10 cellular contexts compared by ENCODE assay signal in genomic region chr13:42574435-42575311, GRCh38. TPM values are rescaled to one million over a fixed set of nuclear protein-coding genes. Genes with fewer than 3 reads are reported as not detected.
DNase-seq lines count a peak whose midpoint lies in the region; ATAC-seq, FAIRE-seq and TF ChIP-seq lines count a peak whose summit lies in the region.
"Had no signal": no experiment of that assay in that cellular context is flagged by ENCODE, and none has a peak within 500 bp of the region (broad histone marks: within the 10 kb centered on the region; RNA-seq: fewer than 3 reads in every experiment).

No MANE protein-coding gene starts in this region.

- peak overlapping the region; percentile 74 for H3K4me3 Mint-ChIP-seq in activated T-helper 2 cell treated with anti-CD3 and anti-CD28 coated beads, Interferon-gamma antibody, Interleukin-2, Interleukin-4, amounts not matched to agents 10 μg/mL and 5 μg/mL and 100 μg/mL, durations not matched to agents 14 hours and 24 hours and 36 hours (ENCODE audit: low read depth)

- H3K4me3 ChIP-seq in left ventricle myocardium inferior: peak overlapping the region; percentile 47
- H3K4me3 ChIP-seq in keratinocyte (ENCODE audit: control insufficient read depth in 2 of 3, extremely low read depth in 1 of 3, insufficient read depth in 2 of 3, low read depth in 1 of 3, low read length in 3 of 3): peak overlapping the region in 2 of 3 experiments; percentile 8 to 11

- H2AFZ ChIP-seq in keratinocyte (ENCODE audit: control insufficient read depth, low read length): no peak overlapping the region

- H3K27me3 ChIP-seq in left ventricle myocardium inferior (ENCODE audit: low read depth) (peaks cover 92% of the 10 kb centered on the region), keratinocyte (ENCODE audit: control insufficient read depth, extremely low read depth, insufficient read depth, low read length) (peaks cover 46% of the 10 kb centered on the region)

- H3K36me3 ChIP-seq in left ventricle myocardium inferior (no peaks in the 10 kb centered on the region), keratinocyte (ENCODE audit: control insufficient read depth in 2 of 2, extremely low read depth in 1 of 2, insufficient read depth in 2 of 2, low read length in 2 of 2) (no peaks in the 10 kb centered on the region)

- no peak overlapping the region for H3K9ac ChIP-seq in keratinocyte (ENCODE audit: control insufficient read depth, extremely low read depth, insufficient read depth, low read length)

- peaks cover 5% of the 10 kb centered on the region for H3K27me3 Mint-ChIP-seq in activated T-helper 2 cell treated with anti-CD3 and anti-CD28 coated beads, Interferon-gamma antibody, Interleukin-2, Interleukin-4, amounts not matched to agents 10 μg/mL and 5 μg/mL and 100 μg/mL, durations not matched to agents 14 hours and 24 hours and 36 hours (ENCODE audit: low read depth)

- intact Hi-C loops in left ventricle myocardium inferior (cut with micrococcal nuclease) (no loop called here), Right ventricle myocardium inferior (cut with DNase I) (no loop called here)
- intact Hi-C loops in activated T-helper 2 cell treated with anti-CD3 and anti-CD28 coated beads, Interferon-gamma antibody, Interleukin-2, Interleukin-4, amounts not matched to agents 10 μg/mL and 5 μg/mL and 100 μg/mL, durations not matched to agents 14 hours and 24 hours and 36 hours (cut with micrococcal nuclease): loop anchor here (1.0 to 5.0 kb wide), 5 partner anchors 77 to 423 kb away; no protein-coding TSS in a partner anchor

- peaks cover 43% of the 10 kb centered on the region for H3K4me1 Mint-ChIP-seq in activated T-helper 2 cell treated with anti-CD3 and anti-CD28 coated beads, Interferon-gamma antibody, Interleukin-2, Interleukin-4, amounts not matched to agents 10 μg/mL and 5 μg/mL and 100 μg/mL, durations not matched to agents 14 hours and 24 hours and 36 hours (ENCODE audit: low read depth)

- H3K79me2 ChIP-seq in keratinocyte (ENCODE audit: control insufficient read depth, insufficient read depth, low read length): no peaks in the 10 kb centered on the region

- no peak for ATAC-seq in Right ventricle myocardium inferior
- ATAC-seq in HG03520 (IDR thresholded peaks at IDR 0.05; ENCODE audit: unreplicated experiment): peak; percentile 52

- DNase-seq in left ventricle myocardium inferior (no peak), Right ventricle myocardium inferior (ENCODE audit: missing footprints) (no peak), keratinocyte (ENCODE audit: low read depth, low spot score) (no peak), anterior cingulate cortex (lab: John Stamatoyannopoulos, UW) (no peak), NCI-H2081 (lab: John Stamatoyannopoulos, UW) (no peak)
- peak; percentile 30 for DNase-seq in activated T-helper 2 cell treated with anti-CD3 and anti-CD28 coated beads, Interferon-gamma antibody, Interleukin-2, Interleukin-4, amounts not matched to agents 10 μg/mL and 5 μg/mL and 100 μg/mL, durations not matched to agents 14 hours and 24 hours and 36 hours (ENCODE audit: low spot score)
- DNase-seq in stimulated activated CD8-positive, alpha-beta memory T cell treated with anti-CD3 and anti-CD28 coated beads, Interleukin-12 subunit alpha, Interleukin-12 subunit beta, amount 100 ng/mL, for 1 hour (ENCODE audit: low read depth): peak; percentile 21
- DNase-seq: DND-41 had no signal

- FAIRE-seq in keratinocyte (lab: Jason Lieb, UNC): no peak

- H3K9me3 Mint-ChIP-seq in activated T-helper 2 cell treated with anti-CD3 and anti-CD28 coated beads, Interferon-gamma antibody, Interleukin-2, Interleukin-4, amounts not matched to agents 10 μg/mL and 5 μg/mL and 100 μg/mL, durations not matched to agents 14 hours and 24 hours and 36 hours: peaks cover 18% of the 10 kb centered on the region

- no peaks in the 10 kb centered on the region for H3K9me1 ChIP-seq in keratinocyte (ENCODE audit: control insufficient read depth, extremely low read depth, insufficient read depth, low read length)

- H3K27ac Mint-ChIP-seq in activated T-helper 2 cell treated with anti-CD3 and anti-CD28 coated beads, Interferon-gamma antibody, Interleukin-2, Interleukin-4, amounts not matched to agents 10 μg/mL and 5 μg/mL and 100 μg/mL, durations not matched to agents 14 hours and 24 hours and 36 hours: peak overlapping the region; percentile 75

- peaks cover 8% of the 10 kb centered on the region for H3K36me3 Mint-ChIP-seq in activated T-helper 2 cell treated with anti-CD3 and anti-CD28 coated beads, Interferon-gamma antibody, Interleukin-2, Interleukin-4, amounts not matched to agents 10 μg/mL and 5 μg/mL and 100 μg/mL, durations not matched to agents 14 hours and 24 hours and 36 hours (ENCODE audit: low read depth)

- H3K9me3 ChIP-seq in left ventricle myocardium inferior (replicated peaks): no peaks in the 10 kb centered on the region
- H3K9me3 ChIP-seq in keratinocyte (ENCODE audit: control insufficient read depth, low read depth, low read length): no peaks in the 10 kb centered on the region

- H3K4me1 ChIP-seq in left ventricle myocardium inferior (peaks cover 13% of the 10 kb centered on the region), keratinocyte (ENCODE audit: control insufficient read depth, extremely low read depth, insufficient read depth, low read length) (no peaks in the 10 kb centered on the region)

- peak overlapping the region; percentile 64 for H3K4me2 ChIP-seq in keratinocyte (ENCODE audit: control insufficient read depth, extremely low read depth, insufficient read depth, low read depth, low read length)

- TF ChIP-seq CTCF in left ventricle myocardium inferior (IDR thresholded peaks at IDR 0.05; ENCODE audit: borderline replicate concordance): no peak
- TF ChIP-seq CTCF in keratinocyte (optimal IDR thresholded peaks at IDR 0.05 in 1 of 3, IDR thresholded peaks at IDR 0.05 in 1 of 3, conservative IDR thresholded peaks at IDR 0.05 in 1 of 3; ENCODE audit: extremely low read depth in 1 of 3, insufficient read depth in 2 of 3, low read length in 3 of 3): no peak

- H4K20me1 ChIP-seq in keratinocyte (ENCODE audit: control insufficient read depth, extremely low read depth, insufficient read depth, low read length): no peaks in the 10 kb centered on the region

- H3K27ac ChIP-seq in left ventricle myocardium inferior (replicated peaks) (no peak overlapping the region), keratinocyte (ENCODE audit: control insufficient read depth, insufficient read depth, low read length) (no peak overlapping the region)

- dilution Hi-C loops in keratinocyte (cut with MboI; ENCODE audit: extremely low pct_ligation_motif_present, low sequenced_read_pairs): no loop called here

RNA-seq across cellular contexts. Expression of gene TNFSF11, which starts 0.7 kb away (rescaled TPM):
- not detected for total RNA-seq in left ventricle myocardium inferior
- total RNA-seq in Right ventricle myocardium inferior: not detected
- 4.4 and 5.0 TPM in 2 replicates for total RNA-seq in activated T-helper 2 cell treated with anti-CD3 and anti-CD28 coated beads, Interferon-gamma antibody, Interleukin-2, Interleukin-4, amounts not matched to agents 10 μg/mL and 5 μg/mL and 100 μg/mL, durations not matched to agents 14 hours and 24 hours and 36 hours
- 0.14 TPM in 1 of 3 replicates, not detected in the others for polyA plus RNA-seq in keratinocyte
- 0.40 TPM for polyA plus RNA-seq in keratinocyte (2011; ENCODE audit: low read depth)
- not detected in 2 replicates for polyA plus RNA-seq in keratinocyte (2011; cell fraction: cytosol; rRNA removed)
- polyA plus RNA-seq in keratinocyte (2011; cell fraction: nucleus; rRNA removed): not detected in 2 replicates
- 0.24 TPM in 1 of 2 replicates, not detected in the other for polyA plus RNA-seq in keratinocyte (2012; ENCODE audit: low replicate concordance)
- 0.07 TPM in 1 of 3 replicates, not detected in the others for polyA minus RNA-seq in keratinocyte
- not detected for polyA minus RNA-seq in keratinocyte (2011; cell fraction: cytosol; rRNA and poly(A)+ RNA removed)
- polyA minus RNA-seq in keratinocyte (2011; cell fraction: nucleus; rRNA and poly(A)+ RNA removed): not detected in 2 replicates
- total RNA-seq: fibroblast of lung had no signal
- polyA plus RNA-seq: fibroblast of lung had no signal

Comparison
In these comparisons a context has a peak if more than half of its experiments do, and no peak if none do; other contexts are left out.
1. DNase-seq: peak in activated T-helper 2 cell treated with anti-CD3 and anti-CD28 coated beads, Interferon-gamma antibody, Interleukin-2, Interleukin-4, amounts not matched to agents 10 μg/mL and 5 μg/mL and 100 μg/mL, durations not matched to agents 14 hours and 24 hours and 36 hours (single experiment) and stimulated activated CD8-positive, alpha-beta memory T cell treated with anti-CD3 and anti-CD28 coated beads, Interleukin-12 subunit alpha, Interleukin-12 subunit beta, amount 100 ng/mL, for 1 hour (single experiment); none in left ventricle myocardium inferior (single experiment), Right ventricle myocardium inferior (single experiment), keratinocyte (single experiment), anterior cingulate cortex (0 of 58) and NCI-H2081 (0 of 2).